Comparison of ENCODE assay signal across 1 cellular context in the genomic region with DNA sequence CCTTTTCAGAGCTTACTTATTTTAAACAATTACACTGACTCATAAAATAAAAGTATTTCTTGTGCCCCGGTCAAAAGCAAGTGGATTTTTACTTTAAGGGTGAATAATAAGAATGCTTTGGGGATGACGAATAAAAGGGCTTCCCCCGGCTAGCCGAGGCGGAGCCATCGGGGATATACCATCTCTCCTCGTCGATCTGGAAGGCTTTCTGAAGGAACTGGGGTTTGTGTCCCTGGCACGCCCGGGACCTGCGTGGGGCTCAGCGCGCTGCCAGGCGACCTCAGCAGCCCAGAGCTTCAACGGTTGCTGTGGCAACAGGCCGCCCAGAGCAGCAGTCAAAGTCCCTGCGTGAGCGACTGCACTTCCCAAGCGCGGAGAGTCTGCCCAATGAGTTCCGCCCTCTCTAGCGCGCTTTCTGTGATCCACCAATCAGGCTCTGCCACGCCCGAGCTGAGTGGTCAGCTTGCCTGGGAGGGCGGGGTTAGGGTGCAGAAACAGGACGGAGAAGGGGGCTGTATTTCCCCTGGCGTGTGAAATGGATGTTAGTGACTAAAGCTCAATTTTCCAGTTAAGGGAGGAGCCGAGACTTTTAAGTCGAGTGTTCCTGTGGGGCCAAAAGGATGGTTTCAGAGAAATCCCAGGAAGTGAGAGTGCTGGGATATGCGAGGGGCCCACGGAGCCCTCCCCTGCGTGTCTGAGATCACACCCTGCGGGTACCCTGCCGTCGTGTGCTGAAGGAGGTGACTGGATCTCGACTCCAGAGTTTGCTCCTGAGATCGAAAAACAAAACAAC.
TF ChIP-seq lines count a peak whose summit lies in the region.

No MANE protein-coding gene starts in this region.

TF ChIP-seq in GM12878, 131 proteins besides CTCF, POLR2A, EP300 and RAD21 (continued from another document and continues in another):
- TF ChIP-seq, protein P1, sequence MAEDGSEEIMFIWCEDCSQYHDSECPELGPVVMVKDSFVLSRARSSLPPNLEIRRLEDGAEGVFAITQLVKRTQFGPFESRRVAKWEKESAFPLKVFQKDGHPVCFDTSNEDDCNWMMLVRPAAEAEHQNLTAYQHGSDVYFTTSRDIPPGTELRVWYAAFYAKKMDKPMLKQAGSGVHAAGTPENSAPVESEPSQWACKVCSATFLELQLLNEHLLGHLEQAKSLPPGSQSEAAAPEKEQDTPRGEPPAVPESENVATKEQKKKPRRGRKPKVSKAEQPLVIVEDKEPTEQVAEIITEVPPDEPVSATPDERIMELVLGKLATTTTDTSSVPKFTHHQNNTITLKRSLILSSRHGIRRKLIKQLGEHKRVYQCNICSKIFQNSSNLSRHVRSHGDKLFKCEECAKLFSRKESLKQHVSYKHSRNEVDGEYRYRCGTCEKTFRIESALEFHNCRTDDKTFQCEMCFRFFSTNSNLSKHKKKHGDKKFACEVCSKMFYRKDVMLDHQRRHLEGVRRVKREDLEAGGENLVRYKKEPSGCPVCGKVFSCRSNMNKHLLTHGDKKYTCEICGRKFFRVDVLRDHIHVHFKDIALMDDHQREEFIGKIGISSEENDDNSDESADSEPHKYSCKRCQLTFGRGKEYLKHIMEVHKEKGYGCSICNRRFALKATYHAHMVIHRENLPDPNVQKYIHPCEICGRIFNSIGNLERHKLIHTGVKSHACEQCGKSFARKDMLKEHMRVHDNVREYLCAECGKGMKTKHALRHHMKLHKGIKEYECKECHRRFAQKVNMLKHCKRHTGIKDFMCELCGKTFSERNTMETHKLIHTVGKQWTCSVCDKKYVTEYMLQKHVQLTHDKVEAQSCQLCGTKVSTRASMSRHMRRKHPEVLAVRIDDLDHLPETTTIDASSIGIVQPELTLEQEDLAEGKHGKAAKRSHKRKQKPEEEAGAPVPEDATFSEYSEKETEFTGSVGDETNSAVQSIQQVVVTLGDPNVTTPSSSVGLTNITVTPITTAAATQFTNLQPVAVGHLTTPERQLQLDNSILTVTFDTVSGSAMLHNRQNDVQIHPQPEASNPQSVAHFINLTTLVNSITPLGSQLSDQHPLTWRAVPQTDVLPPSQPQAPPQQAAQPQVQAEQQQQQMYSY (CRISPR knock-in tag; IDR thresholded peaks at IDR 0.05) = no peak
- TF ChIP-seq CBFB (IDR thresholded peaks at IDR 0.05; ENCODE audit: low read depth) (no peak), CBX3 (IDR thresholded peaks at IDR 0.05; ENCODE audit: borderline replicate concordance, low read depth) (no peak), CEBPB (IDR thresholded peaks at IDR 0.05; ENCODE audit: borderline replicate concordance in 1 of 2, low read depth in 2 of 2, low read length in 2 of 2) (no peak), STAT1 (conservative IDR thresholded peaks at IDR 0.05) (no peak), MXI1 (IDR thresholded peaks at IDR 0.05; ENCODE audit: low read depth, low read length) (peak; percentile 94), ZNF384 (IDR thresholded peaks at IDR 0.05; ENCODE audit: borderline replicate concordance, low read depth, low read length) (no peak), CHD1 (IDR thresholded peaks at IDR 0.05; ENCODE audit: low read depth, low read length) (0 out of 2 replicates have a peak, but pooled peaks have one; percentile 61), RUNX3 (IDR thresholded peaks at IDR 0.05; ENCODE audit: low read length) (0 out of 2 replicates have a peak, but pooled peaks have one; percentile 9), HDAC6 (IDR thresholded peaks at IDR 0.05; ENCODE audit: unreplicated experiment) (no peak), TCF7 (IDR thresholded peaks at IDR 0.05; ENCODE audit: borderline replicate concordance) (no peak), ASH2L (IDR thresholded peaks at IDR 0.05; ENCODE audit: borderline replicate concordance, low read depth) (no peak), TARDBP (IDR thresholded peaks at IDR 0.05; ENCODE audit: borderline replicate concordance) (no peak), POU2F2 (IDR thresholded peaks at IDR 0.05; ENCODE audit: borderline replicate concordance, low read depth, low read length) (no peak), MEF2A (IDR thresholded peaks at IDR 0.05; ENCODE audit: insufficient read depth, low read depth, low read length) (no peak), TCF12 (IDR thresholded peaks at IDR 0.05; ENCODE audit: low read depth, low read length) (no peak), CREM (IDR thresholded peaks at IDR 0.05; ENCODE audit: low read depth) (peak; percentile 34; the same call in 1 of the 2 replicates), HDGF (IDR thresholded peaks at IDR 0.05) (no peak), SUZ12 (IDR thresholded peaks at IDR 0.05; ENCODE audit: unreplicated experiment) (no peak), NBN (IDR thresholded peaks at IDR 0.05) (0 out of 2 replicates have a peak, but pooled peaks have one; percentile 36), CHD2 (IDR thresholded peaks at IDR 0.05; ENCODE audit: borderline replicate concordance, low read depth, low read length) (peak; percentile 71; the same call in 1 of the 2 replicates), MYB (IDR thresholded peaks at IDR 0.05; ENCODE audit: borderline replicate concordance, low read depth, low read length) (no peak), GATAD2B (conservative IDR thresholded peaks at IDR 0.05; ENCODE audit: low read depth) (peak; percentile 45; the same call in 1 of the 2 replicates), MTA2 (IDR thresholded peaks at IDR 0.05; ENCODE audit: low read depth) (peak; percentile 31; the same call in 1 of the 2 replicates), RAD51 (IDR thresholded peaks at IDR 0.05) (no peak), BMI1 (IDR thresholded peaks at IDR 0.05; ENCODE audit: borderline replicate concordance) (peak; percentile 95), SP1 (IDR thresholded peaks at IDR 0.05; ENCODE audit: low read depth, low read length) (peak; percentile 95), NR2F1 (conservative IDR thresholded peaks at IDR 0.05) (no peak), PAX5 (IDR thresholded peaks at IDR 0.05; ENCODE audit: borderline replicate concordance, low read depth, low read length) (peak; percentile 25; the same call in 1 of the 2 replicates)
- TF ChIP-seq, protein P2, sequence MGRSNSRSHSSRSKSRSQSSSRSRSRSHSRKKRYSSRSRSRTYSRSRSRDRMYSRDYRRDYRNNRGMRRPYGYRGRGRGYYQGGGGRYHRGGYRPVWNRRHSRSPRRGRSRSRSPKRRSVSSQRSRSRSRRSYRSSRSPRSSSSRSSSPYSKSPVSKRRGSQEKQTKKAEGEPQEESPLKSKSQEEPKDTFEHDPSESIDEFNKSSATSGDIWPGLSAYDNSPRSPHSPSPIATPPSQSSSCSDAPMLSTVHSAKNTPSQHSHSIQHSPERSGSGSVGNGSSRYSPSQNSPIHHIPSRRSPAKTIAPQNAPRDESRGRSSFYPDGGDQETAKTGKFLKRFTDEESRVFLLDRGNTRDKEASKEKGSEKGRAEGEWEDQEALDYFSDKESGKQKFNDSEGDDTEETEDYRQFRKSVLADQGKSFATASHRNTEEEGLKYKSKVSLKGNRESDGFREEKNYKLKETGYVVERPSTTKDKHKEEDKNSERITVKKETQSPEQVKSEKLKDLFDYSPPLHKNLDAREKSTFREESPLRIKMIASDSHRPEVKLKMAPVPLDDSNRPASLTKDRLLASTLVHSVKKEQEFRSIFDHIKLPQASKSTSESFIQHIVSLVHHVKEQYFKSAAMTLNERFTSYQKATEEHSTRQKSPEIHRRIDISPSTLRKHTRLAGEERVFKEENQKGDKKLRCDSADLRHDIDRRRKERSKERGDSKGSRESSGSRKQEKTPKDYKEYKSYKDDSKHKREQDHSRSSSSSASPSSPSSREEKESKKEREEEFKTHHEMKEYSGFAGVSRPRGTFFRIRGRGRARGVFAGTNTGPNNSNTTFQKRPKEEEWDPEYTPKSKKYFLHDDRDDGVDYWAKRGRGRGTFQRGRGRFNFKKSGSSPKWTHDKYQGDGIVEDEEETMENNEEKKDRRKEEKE (IDR thresholded peaks at IDR 0.05) = no peak
- TF ChIP-seq, protein P3, sequence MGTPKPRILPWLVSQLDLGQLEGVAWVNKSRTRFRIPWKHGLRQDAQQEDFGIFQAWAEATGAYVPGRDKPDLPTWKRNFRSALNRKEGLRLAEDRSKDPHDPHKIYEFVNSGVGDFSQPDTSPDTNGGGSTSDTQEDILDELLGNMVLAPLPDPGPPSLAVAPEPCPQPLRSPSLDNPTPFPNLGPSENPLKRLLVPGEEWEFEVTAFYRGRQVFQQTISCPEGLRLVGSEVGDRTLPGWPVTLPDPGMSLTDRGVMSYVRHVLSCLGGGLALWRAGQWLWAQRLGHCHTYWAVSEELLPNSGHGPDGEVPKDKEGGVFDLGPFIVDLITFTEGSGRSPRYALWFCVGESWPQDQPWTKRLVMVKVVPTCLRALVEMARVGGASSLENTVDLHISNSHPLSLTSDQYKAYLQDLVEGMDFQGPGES (IDR thresholded peaks at IDR 0.05) = peak; percentile 68; the same call in 1 of the 2 replicates
- TF ChIP-seq, protein P4, sequence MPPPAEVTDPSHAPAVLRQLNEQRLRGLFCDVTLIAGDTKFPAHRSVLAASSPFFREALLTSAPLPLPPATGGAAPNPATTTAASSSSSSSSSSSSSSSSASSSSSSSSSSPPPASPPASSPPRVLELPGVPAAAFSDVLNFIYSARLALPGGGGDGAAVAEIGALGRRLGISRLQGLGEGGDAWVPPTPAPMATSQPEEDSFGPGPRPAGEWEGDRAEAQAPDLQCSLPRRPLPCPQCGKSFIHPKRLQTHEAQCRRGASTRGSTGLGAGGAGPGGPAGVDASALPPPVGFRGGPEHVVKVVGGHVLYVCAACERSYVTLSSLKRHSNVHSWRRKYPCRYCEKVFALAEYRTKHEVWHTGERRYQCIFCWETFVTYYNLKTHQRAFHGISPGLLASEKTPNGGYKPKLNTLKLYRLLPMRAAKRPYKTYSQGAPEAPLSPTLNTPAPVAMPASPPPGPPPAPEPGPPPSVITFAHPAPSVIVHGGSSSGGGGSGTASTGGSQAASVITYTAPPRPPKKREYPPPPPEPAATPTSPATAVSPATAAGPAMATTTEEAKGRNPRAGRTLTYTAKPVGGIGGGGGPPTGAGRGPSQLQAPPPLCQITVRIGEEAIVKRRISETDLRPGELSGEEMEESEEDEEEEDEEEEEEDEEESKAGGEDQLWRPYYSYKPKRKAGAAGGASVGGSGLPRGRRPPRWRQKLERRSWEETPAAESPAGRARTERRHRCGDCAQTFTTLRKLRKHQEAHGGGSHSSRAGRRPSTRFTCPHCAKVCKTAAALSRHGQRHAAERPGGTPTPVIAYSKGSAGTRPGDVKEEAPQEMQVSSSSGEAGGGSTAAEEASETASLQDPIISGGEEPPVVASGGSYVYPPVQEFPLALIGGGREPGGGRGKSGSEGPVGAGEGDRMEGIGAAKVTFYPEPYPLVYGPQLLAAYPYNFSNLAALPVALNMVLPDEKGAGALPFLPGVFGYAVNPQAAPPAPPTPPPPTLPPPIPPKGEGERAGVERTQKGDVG (CRISPR knock-in tag; IDR thresholded peaks at IDR 0.05) = no peak
- TF ChIP-seq, protein P5, sequence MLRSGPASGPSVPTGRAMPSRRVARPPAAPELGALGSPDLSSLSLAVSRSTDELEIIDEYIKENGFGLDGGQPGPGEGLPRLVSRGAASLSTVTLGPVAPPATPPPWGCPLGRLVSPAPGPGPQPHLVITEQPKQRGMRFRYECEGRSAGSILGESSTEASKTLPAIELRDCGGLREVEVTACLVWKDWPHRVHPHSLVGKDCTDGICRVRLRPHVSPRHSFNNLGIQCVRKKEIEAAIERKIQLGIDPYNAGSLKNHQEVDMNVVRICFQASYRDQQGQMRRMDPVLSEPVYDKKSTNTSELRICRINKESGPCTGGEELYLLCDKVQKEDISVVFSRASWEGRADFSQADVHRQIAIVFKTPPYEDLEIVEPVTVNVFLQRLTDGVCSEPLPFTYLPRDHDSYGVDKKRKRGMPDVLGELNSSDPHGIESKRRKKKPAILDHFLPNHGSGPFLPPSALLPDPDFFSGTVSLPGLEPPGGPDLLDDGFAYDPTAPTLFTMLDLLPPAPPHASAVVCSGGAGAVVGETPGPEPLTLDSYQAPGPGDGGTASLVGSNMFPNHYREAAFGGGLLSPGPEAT (IDR thresholded peaks at IDR 0.05; ENCODE audit: low read depth) = no peak
- TF ChIP-seq, protein P6, sequence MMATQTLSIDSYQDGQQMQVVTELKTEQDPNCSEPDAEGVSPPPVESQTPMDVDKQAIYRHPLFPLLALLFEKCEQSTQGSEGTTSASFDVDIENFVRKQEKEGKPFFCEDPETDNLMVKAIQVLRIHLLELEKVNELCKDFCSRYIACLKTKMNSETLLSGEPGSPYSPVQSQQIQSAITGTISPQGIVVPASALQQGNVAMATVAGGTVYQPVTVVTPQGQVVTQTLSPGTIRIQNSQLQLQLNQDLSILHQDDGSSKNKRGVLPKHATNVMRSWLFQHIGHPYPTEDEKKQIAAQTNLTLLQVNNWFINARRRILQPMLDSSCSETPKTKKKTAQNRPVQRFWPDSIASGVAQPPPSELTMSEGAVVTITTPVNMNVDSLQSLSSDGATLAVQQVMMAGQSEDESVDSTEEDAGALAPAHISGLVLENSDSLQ (IDR thresholded peaks at IDR 0.05) = peak; percentile 68
- TF ChIP-seq, protein P7, sequence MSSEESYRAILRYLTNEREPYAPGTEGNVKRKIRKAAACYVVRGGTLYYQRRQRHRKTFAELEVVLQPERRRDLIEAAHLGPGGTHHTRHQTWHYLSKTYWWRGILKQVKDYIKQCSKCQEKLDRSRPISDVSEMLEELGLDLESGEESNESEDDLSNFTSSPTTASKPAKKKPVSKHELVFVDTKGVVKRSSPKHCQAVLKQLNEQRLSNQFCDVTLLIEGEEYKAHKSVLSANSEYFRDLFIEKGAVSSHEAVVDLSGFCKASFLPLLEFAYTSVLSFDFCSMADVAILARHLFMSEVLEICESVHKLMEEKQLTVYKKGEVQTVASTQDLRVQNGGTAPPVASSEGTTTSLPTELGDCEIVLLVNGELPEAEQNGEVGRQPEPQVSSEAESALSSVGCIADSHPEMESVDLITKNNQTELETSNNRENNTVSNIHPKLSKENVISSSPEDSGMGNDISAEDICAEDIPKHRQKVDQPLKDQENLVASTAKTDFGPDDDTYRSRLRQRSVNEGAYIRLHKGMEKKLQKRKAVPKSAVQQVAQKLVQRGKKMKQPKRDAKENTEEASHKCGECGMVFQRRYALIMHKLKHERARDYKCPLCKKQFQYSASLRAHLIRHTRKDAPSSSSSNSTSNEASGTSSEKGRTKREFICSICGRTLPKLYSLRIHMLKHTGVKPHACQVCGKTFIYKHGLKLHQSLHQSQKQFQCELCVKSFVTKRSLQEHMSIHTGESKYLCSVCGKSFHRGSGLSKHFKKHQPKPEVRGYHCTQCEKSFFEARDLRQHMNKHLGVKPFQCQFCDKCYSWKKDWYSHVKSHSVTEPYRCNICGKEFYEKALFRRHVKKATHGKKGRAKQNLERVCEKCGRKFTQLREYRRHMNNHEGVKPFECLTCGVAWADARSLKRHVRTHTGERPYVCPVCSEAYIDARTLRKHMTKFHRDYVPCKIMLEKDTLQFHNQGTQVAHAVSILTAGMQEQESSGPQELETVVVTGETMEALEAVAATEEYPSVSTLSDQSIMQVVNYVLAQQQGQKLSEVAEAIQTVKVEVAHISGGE (CRISPR knock-in tag; IDR thresholded peaks at IDR 0.05) = no peak
